ENCODE assay signal across 8 cellular contexts in genomic region chr19:34232566-34233481, GRCh38. TPM values are rescaled to one million over a fixed set of nuclear protein-coding genes. Genes with fewer than 3 reads are reported as not detected.
DNase-seq lines count a peak whose midpoint lies in the region; ATAC-seq and TF ChIP-seq lines count a peak whose summit lies in the region.

No MANE protein-coding gene starts in this region.

- H3K27ac ChIP-seq in VCaP (0 out of 2 replicates have a peak overlapping the region, but pooled peaks have one; percentile 1), spleen (peak overlapping the region in 2 of 8 donors; percentile 14 to 23)

- H3K4me1 ChIP-seq in spleen, result peaks cover 0 to 13% (median 4%) of the 10 kb centered on the region in 6 donors

- TF ChIP-seq POLR2A in spleen (IDR thresholded peaks at IDR 0.05), result no peak

- peaks cover 0 to 39% (median 28%) of the 10 kb centered on the region in 6 donors for H3K36me3 ChIP-seq in spleen

- no peaks in the 10 kb centered on the region for H3K27me3 ChIP-seq in spleen (replicated peaks in 1 of 7)

- intact Hi-C loops in spleen (cut with DNase I; ENCODE audit: low total_unique reads), result no loop called here

- ATAC-seq in HG03060 (IDR thresholded peaks at IDR 0.05; ENCODE audit: low read depth, unreplicated experiment), result peak; percentile 66

- no peaks in the 10 kb centered on the region for H3K9me3 ChIP-seq in spleen

- DNase-seq in GM04504 (ENCODE audit: low read depth) (peak; percentile 79), fibroblast of gingiva (ENCODE audit: low read depth) (peak; percentile 83), non-pigmented ciliary epithelial cell (ENCODE audit: low read depth) (peak; percentile 89), spleen (no peak), DMS153 (lab: John Stamatoyannopoulos, UW) (no peak), NCI-H146 (lab: John Stamatoyannopoulos, UW) (no peak)

- TF ChIP-seq CTCF in VCaP (conservative IDR thresholded peaks at IDR 0.05) (no peak), spleen (IDR thresholded peaks at IDR 0.05 in 8 of 11, conservative IDR thresholded peaks at IDR 0.05 in 3 of 11) (no peak)

- 42 to 55% (median 46%) methylated on average over 11 of the region's 11 CpGs for WGBS in spleen, 5 donors

- H3K4me3 ChIP-seq in spleen, result no peak overlapping the region

RNA-seq across cellular contexts. Expression of gene GARRE1, which starts 21.5 kb away (rescaled TPM):
- 10 to 100 TPM; 32.5 to 70.6 (median 48.1) TPM for total RNA-seq in spleen
- 10 to 100 TPM in 1 of 3 donors, 1 to 10 TPM in 2; 6.2 to 15.5 (median 8.5) TPM for polyA plus RNA-seq in spleen

Comparison
In these comparisons a context has a peak if more than half of its experiments do, and no peak if none do; other contexts are left out.
1. DNase-seq: peak in GM04504 (single experiment), fibroblast of gingiva (single experiment) and non-pigmented ciliary epithelial cell (single experiment); none in spleen (single experiment), DMS153 (single experiment) and NCI-H146 (single experiment).